In the genomic region with DNA sequence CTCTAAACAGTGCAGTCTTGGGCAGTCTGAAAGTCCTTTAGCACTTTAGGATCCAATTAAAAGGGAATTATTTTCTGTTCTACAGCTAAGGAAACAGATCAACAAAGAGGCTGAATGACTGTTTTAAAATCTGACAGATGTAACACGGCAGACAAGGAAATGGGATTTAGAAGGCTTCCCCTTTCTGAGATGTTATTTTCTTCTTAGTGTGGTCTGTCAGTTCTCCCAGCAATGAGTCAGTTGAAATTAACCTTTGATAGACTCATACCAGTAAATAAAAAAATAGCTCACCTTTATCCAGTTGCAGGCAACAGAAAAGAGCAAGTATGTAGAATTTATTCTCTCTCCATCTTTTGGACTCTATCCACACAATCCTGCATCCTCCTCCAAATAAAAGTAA, we compare ENCODE assay signal across 27 cellular contexts.
"Had no signal": no experiment of that assay in that cellular context is flagged by ENCODE, and none has a peak within 500 bp of the region (broad histone marks: within the 10 kb centered on the region; RNA-seq: fewer than 3 reads in every experiment).

No MANE protein-coding gene starts in this region.

- H3K27me3 Mint-ChIP-seq: progenitor cell of endocrine pancreas had no signal

- H3K27ac Mint-ChIP-seq: activated naive CD4-positive, alpha-beta T cell treated with anti-CD3 and anti-CD28 coated beads for 36 hours; activated naive CD8-positive, alpha-beta T cell treated with anti-CD3 and anti-CD28 coated beads for 36 hours; activated T-helper 1 cell treated with anti-CD3 and anti-CD28 coated beads, Interleukin-12 subunit alpha, Interleukin-12 subunit beta, Interleukin-2, Interleukin-4 antibody, amounts not matched to agents 30 ng/mL and 10 ng/mL and 1 ng/mL, durations not matched to agents 14 hours and 24 hours and 36 hours; effector memory CD8-positive, alpha-beta T cell; naive thymus-derived CD8-positive, alpha-beta T cell; progenitor cell of endocrine pancreas had no signal

- H3K4me3 Mint-ChIP-seq: activated naive CD4-positive, alpha-beta T cell treated with anti-CD3 and anti-CD28 coated beads for 36 hours; activated naive CD8-positive, alpha-beta T cell treated with anti-CD3 and anti-CD28 coated beads for 36 hours; activated T-helper 1 cell treated with anti-CD3 and anti-CD28 coated beads, Interleukin-12 subunit alpha, Interleukin-12 subunit beta, Interleukin-2, Interleukin-4 antibody, amounts not matched to agents 30 ng/mL and 10 ng/mL and 1 ng/mL, durations not matched to agents 14 hours and 24 hours and 36 hours; effector memory CD8-positive, alpha-beta T cell; naive thymus-derived CD8-positive, alpha-beta T cell had no signal

- H3K4me1 ChIP-seq: adrenal gland, gastroesophageal sphincter, left lung, lower lobe of right lung, right lobe of liver, tibial nerve had no signal

- H3K4me3 ChIP-seq: adrenal gland, coronary artery, dorsolateral prefrontal cortex, gastroesophageal sphincter, left lung, lower lobe of right lung, ovary, right lobe of liver, skin epidermis, tibial nerve had no signal

- H3K9me3 Mint-ChIP-seq: activated naive CD4-positive, alpha-beta T cell treated with anti-CD3 and anti-CD28 coated beads for 36 hours; activated naive CD8-positive, alpha-beta T cell treated with anti-CD3 and anti-CD28 coated beads for 36 hours; activated T-helper 1 cell treated with anti-CD3 and anti-CD28 coated beads, Interleukin-12 subunit alpha, Interleukin-12 subunit beta, Interleukin-2, Interleukin-4 antibody, amounts not matched to agents 30 ng/mL and 10 ng/mL and 1 ng/mL, durations not matched to agents 14 hours and 24 hours and 36 hours; effector memory CD8-positive, alpha-beta T cell; naive thymus-derived CD8-positive, alpha-beta T cell had no signal

- ATAC-seq: activated CD4-positive, CD25-positive, alpha-beta regulatory T cell treated with anti-CD3 and anti-CD28 coated beads, Interleukin-2, amount 50 U/mL, for 24 hours; effector memory CD8-positive, alpha-beta T cell; gastroesophageal sphincter; left lung; lower lobe of right lung; naive thymus-derived CD8-positive, alpha-beta T cell; right lobe of liver had no signal

- H3K9me3 ChIP-seq: adrenal gland, gastroesophageal sphincter, left lung, lower lobe of right lung, ovary, right lobe of liver, tibial nerve had no signal

- H3K36me3 Mint-ChIP-seq: activated naive CD8-positive, alpha-beta T cell treated with anti-CD3 and anti-CD28 coated beads for 36 hours; naive thymus-derived CD8-positive, alpha-beta T cell had no signal

- DNase-seq: activated CD4-positive, alpha-beta T cell treated with anti-CD3 and anti-CD28 coated beads for 48 hours; activated CD4-positive, alpha-beta T cell treated with anti-CD3 and anti-CD28 coated beads, Interleukin-2, amount 50 U/mL, for 48 hours; activated CD8-positive, alpha-beta memory T cell treated with anti-CD3 and anti-CD28 coated beads for 24 hours; activated effector memory CD4-positive, alpha-beta T cell treated with anti-CD3 and anti-CD28 coated beads, Interleukin-2, amount 50 U/mL, for 16 hours; activated naive CD4-positive, alpha-beta T cell treated with anti-CD3 and anti-CD28 coated beads for 36 hours; activated naive CD8-positive, alpha-beta T cell treated with anti-CD3 and anti-CD28 coated beads for 36 hours; adrenal gland; aorta; brain microvascular endothelial cell; dorsolateral prefrontal cortex; effector memory CD8-positive, alpha-beta T cell; erythroblast; left lung; lower lobe of right lung; mesenchymal stem cell; naive thymus-derived CD8-positive, alpha-beta T cell; ovary; right lobe of liver; stimulated activated naive CD4-positive, alpha-beta T cell treated with Interleukin-2 at 50 U/mL for 16 hours; T-helper 2 cell had no signal

- H3K36me3 ChIP-seq: adrenal gland, brain microvascular endothelial cell, gastroesophageal sphincter, left lung, lower lobe of right lung, ovary, right lobe of liver, tibial nerve had no signal

- H3K27ac ChIP-seq: adrenal gland, brain microvascular endothelial cell, coronary artery, dorsolateral prefrontal cortex, gastroesophageal sphincter, left lung, lower lobe of right lung, ovary, right lobe of liver, skin epidermis, tibial nerve had no signal

- H3K4me1 Mint-ChIP-seq: activated naive CD8-positive, alpha-beta T cell treated with anti-CD3 and anti-CD28 coated beads for 36 hours had no signal

- H3K27me3 ChIP-seq: brain microvascular endothelial cell, gastroesophageal sphincter, left lung, ovary, right lobe of liver, tibial nerve had no signal
